In genomic region chr4:2484993-2485392, GRCh38 we compare ENCODE assay signal across 8 cellular contexts. TPM values are rescaled to one million over a fixed set of nuclear protein-coding genes. Genes with fewer than 3 reads are reported as not detected.
DNase-seq lines count a peak whose midpoint lies in the region; ATAC-seq and TF ChIP-seq lines count a peak whose summit lies in the region.

No MANE protein-coding gene starts in this region.

- DNase-seq in activated CD4-positive, CD25-positive, alpha-beta regulatory T cell (lab: John Stamatoyannopoulos, UW), result peak in 3 of 4 experiments; percentile 12 to 35 (median 35)
- DNase-seq in colonic mucosa (peak; percentile 81), H4 (ENCODE audit: low spot score) (no peak), HCEC 1CT (no peak)
- DNase-seq in naive thymus-derived CD8-positive, alpha-beta T cell, result peak; percentile 46 to 83 (median 63)
- peak; percentile 39 for DNase-seq in stimulated activated naive CD4-positive, alpha-beta T cell treated with Interleukin-2 at 50 U/mL for 16 hours (lab: John Stamatoyannopoulos, UW)

- no peaks in the 10 kb centered on the region for H3K27me3 ChIP-seq in colonic mucosa

- peak overlapping the region; percentile 68 to 92 (median 85) for H3K4me3 Mint-ChIP-seq in naive thymus-derived CD8-positive, alpha-beta T cell

- H3K4me1 ChIP-seq in colonic mucosa, result peaks cover 37% of the 10 kb centered on the region

- no peaks in the 10 kb centered on the region for H3K27me3 Mint-ChIP-seq in naive thymus-derived CD8-positive, alpha-beta T cell

- H3K4me3 ChIP-seq in colonic mucosa, result no peak overlapping the region

- POLR2A ChIA-PET in naive thymus-derived CD8-positive, alpha-beta T cell (lab: Charles Lee), result interaction anchor here (0.5 to 5.9 kb wide), 4 partner anchors 10 to 73 kb away, joined by 3 to 46 read pairs (median 5); partner anchors contain the start of gene RNF4

- H3K27ac ChIP-seq in colonic mucosa, result peak overlapping the region; percentile 68

- H3K4me1 Mint-ChIP-seq in naive thymus-derived CD8-positive, alpha-beta T cell, result peaks cover 54 to 93% (median 88%) of the 10 kb centered on the region in 4 donors

- peak; percentile 69 for ATAC-seq in GM19023 (IDR thresholded peaks at IDR 0.05; ENCODE audit: unreplicated experiment)
- ATAC-seq in HG03139 (IDR thresholded peaks at IDR 0.05; ENCODE audit: unreplicated experiment), result peak; percentile 57
- peak; percentile 95 for ATAC-seq in naive thymus-derived CD8-positive, alpha-beta T cell

- H3K36me3 Mint-ChIP-seq in naive thymus-derived CD8-positive, alpha-beta T cell, result peaks cover 0 to 34% (median 0%) of the 10 kb centered on the region in 3 donors

- no peaks in the 10 kb centered on the region for H3K36me3 ChIP-seq in colonic mucosa

- peak overlapping the region; percentile 84 to 93 (median 88) for H3K27ac Mint-ChIP-seq in naive thymus-derived CD8-positive, alpha-beta T cell

- peak overlapping the region; percentile 41 to 48 for H3K9ac ChIP-seq in colonic mucosa (ENCODE audit: low read depth in 2 of 2, low read length in 2 of 2)

- intact Hi-C loops in colonic mucosa (cut with DNase I), result no loop called here

- TF ChIP-seq CTCF in colonic mucosa (IDR thresholded peaks at IDR 0.05), result no peak

- H3K9me3 ChIP-seq in colonic mucosa, result no peaks in the 10 kb centered on the region

- H3K9me3 Mint-ChIP-seq in naive thymus-derived CD8-positive, alpha-beta T cell, result no peaks in the 10 kb centered on the region

RNA-seq across cellular contexts. Expression of gene RNF4, which starts 16.1 kb away (rescaled TPM):
- total RNA-seq in colonic mucosa, result 10 to 100 TPM; 50.1 to 51.1 TPM
- total RNA-seq in naive thymus-derived CD8-positive, alpha-beta T cell, result 100 to 1,000 TPM in 1 of 2 experiments, 10 to 100 TPM in 1; 94.2 to 100 TPM
- polyA plus RNA-seq in naive thymus-derived CD8-positive, alpha-beta T cell, result 10 to 100 TPM; 59.8 to 88.3 (median 73.3) TPM
- total RNA-seq in H4 (2014; rRNA removed; shearing (Covaris generic)), result 72.9 and 126 TPM in 2 replicates

RNA-seq across cellular contexts. Expression of gene FAM193A, which starts 51.5 kb away (rescaled TPM):
- total RNA-seq in colonic mucosa, result 10 to 100 TPM; 18.0 to 25.8 TPM
- total RNA-seq in naive thymus-derived CD8-positive, alpha-beta T cell, result 10 to 100 TPM; 47.4 to 48.6 TPM
- polyA plus RNA-seq in naive thymus-derived CD8-positive, alpha-beta T cell, result 1 to 10 TPM; 1.5 to 4.3 (median 1.7) TPM
- 8.9 and 9.6 TPM in 2 replicates for total RNA-seq in H4 (2014; rRNA removed; shearing (Covaris generic))

Comparison
In these comparisons a context has a peak if more than half of its experiments do, and no peak if none do; other contexts are left out.
1. DNase-seq: peak in activated CD4-positive, CD25-positive, alpha-beta regulatory T cell (3 of 4), colonic mucosa (single experiment), naive thymus-derived CD8-positive, alpha-beta T cell (10 of 10) and stimulated activated naive CD4-positive, alpha-beta T cell treated with Interleukin-2 at 50 U/mL for 16 hours (single experiment); none in H4 (single experiment) and HCEC 1CT (single experiment).
2. Peak in every context shown above with its lines, with median percentiles within 50 percentile points of each other: ATAC-seq.